In the genomic region with DNA sequence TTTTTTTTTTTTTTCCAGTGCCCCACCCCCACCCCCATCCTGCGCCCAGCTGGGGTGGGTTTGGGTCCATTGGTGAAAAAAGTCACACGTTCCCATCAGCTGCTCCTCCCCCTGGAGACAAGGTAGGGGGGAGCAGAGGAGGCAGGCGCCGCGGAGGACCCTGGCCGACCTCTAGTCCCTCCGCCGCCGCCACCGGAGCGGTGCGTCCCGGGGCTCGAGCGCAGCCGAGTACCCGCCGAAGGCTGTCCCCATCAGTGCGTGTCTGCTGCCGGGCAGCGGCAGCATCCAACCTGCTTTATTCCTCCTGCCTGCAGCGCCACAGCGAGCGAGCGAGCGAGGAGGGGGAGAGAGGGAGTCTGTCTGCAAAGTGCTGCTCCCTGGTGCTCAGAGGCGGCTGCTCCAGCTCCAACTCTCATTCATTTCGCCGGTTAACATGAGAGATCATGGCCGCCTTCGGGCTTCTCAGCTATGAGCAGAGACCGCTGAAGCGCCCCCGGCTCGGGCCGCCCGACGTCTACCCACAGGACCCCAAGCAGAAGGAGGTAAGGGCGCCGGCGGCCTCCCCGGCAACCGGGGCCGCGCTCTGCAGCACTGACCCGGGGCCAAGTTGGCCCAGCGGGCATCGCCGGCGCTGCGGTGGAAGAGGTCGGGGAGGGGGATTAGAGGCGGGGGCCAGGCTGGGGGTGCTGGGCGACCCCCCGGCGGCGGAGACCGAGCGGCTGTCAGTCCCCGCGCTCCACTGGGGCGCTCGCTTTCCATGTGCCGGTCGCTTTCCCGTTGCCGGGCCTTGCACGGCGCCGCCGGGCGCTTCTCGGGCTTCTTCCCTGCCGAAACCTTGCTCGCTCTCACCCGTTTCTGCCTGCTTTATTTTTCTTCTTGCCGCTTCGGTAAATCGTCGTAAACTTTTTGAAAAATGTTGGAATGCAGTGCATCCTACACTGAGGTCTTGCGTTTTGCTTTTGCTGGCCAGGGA, we compare ENCODE assay signal across 8 cellular contexts. TPM values are rescaled to one million over a fixed set of nuclear protein-coding genes. Genes with fewer than 3 reads are reported as not detected.
DNase-seq lines count a peak whose midpoint lies in the region; ATAC-seq, FAIRE-seq and TF ChIP-seq lines count a peak whose summit lies in the region.

No MANE protein-coding gene starts in this region.

- H3K27me3 Mint-ChIP-seq in activated naive CD8-positive, alpha-beta T cell treated with anti-CD3 and anti-CD28 coated beads, Interleukin-2, amount 10 ng/mL, durations not matched to agents 7 days and 5 days, result peaks cover 53% of the 10 kb centered on the region

- intact Hi-C loops in Right ventricle myocardium superior (cut with DNase I) (no loop called here), pancreas (cut with DNase I) (no loop called here), tibial artery (cut with DNase I; ENCODE audit: low total_unique reads) (no loop called here)

- peak overlapping the region; percentile 89 for H3K4me3 Mint-ChIP-seq in activated naive CD8-positive, alpha-beta T cell treated with anti-CD3 and anti-CD28 coated beads, Interleukin-2, amount 10 ng/mL, durations not matched to agents 7 days and 5 days

- POLR2A ChIA-PET in activated naive CD8-positive, alpha-beta T cell treated with anti-CD3 and anti-CD28 coated beads, Interleukin-2, amount 10 ng/mL, durations not matched to agents 7 days and 5 days (lab: Charles Lee), result interaction anchor here (1.4 kb wide), 1 partner anchor 323 kb away, joined by 3 read pairs; no protein-coding TSS in a partner anchor

- no peaks in the 10 kb centered on the region for H3K36me3 ChIP-seq in pancreas
- no peaks in the 10 kb centered on the region for H3K36me3 ChIP-seq in tibial artery

- H3K36me3 Mint-ChIP-seq in activated naive CD8-positive, alpha-beta T cell treated with anti-CD3 and anti-CD28 coated beads, Interleukin-2, amount 10 ng/mL, durations not matched to agents 7 days and 5 days, result no peaks in the 10 kb centered on the region

- H3K4me1 ChIP-seq in pancreas (peaks cover 0 to 4% (median 0%) of the 10 kb centered on the region in 3 donors), tibial artery (peaks cover 0 to 23% (median 16%) of the 10 kb centered on the region in 4 donors)

- peak; percentile 95 for ATAC-seq in SK-N-SH treated with all-trans-retinoic acid at 6 μM for 48 hours
- peak; percentile 81 for ATAC-seq in activated naive CD8-positive, alpha-beta T cell treated with anti-CD3 and anti-CD28 coated beads, Interleukin-2, amount 10 ng/mL, durations not matched to agents 7 days and 5 days (ENCODE audit: low read depth)
- peak; percentile 92 for ATAC-seq in Right ventricle myocardium superior (ENCODE audit: poor library complexity)
- peak; percentile 75 to 90 (median 88) for ATAC-seq in pancreas

- H3K27me3 ChIP-seq in pancreas (peaks cover 0 to 5% (median 0%) of the 10 kb centered on the region in 4 donors), tibial artery (peaks cover 0 to 8% of the 10 kb centered on the region in 2 donors)

- TF ChIP-seq CTCF in pancreas (IDR thresholded peaks at IDR 0.05) (peak in 1 of 4 donors; percentile 17), tibial artery (IDR thresholded peaks at IDR 0.05) (peak; percentile 19 to 50)

- H3K4me1 Mint-ChIP-seq in activated naive CD8-positive, alpha-beta T cell treated with anti-CD3 and anti-CD28 coated beads, Interleukin-2, amount 10 ng/mL, durations not matched to agents 7 days and 5 days, result peaks cover 11% of the 10 kb centered on the region

- no peaks in the 10 kb centered on the region for H3K9me3 Mint-ChIP-seq in activated naive CD8-positive, alpha-beta T cell treated with anti-CD3 and anti-CD28 coated beads, Interleukin-2, amount 10 ng/mL, durations not matched to agents 7 days and 5 days

- 10 to 12% methylated on average over 71 to 81 of the region's 81 CpGs for WGBS in pancreas, 2 donors

- DNase-seq in Daoy (ENCODE audit: low read depth) (peak; percentile 94), H4 (ENCODE audit: low spot score) (peak; percentile 91), M059J (ENCODE audit: low read depth) (peak; percentile 90), Right ventricle myocardium superior (peak; percentile 80), pancreas (peak; percentile 69 to 90 (median 74)), tibial artery (peak; percentile 65 to 82)
- DNase-seq in activated naive CD8-positive, alpha-beta T cell treated with anti-CD3 and anti-CD28 coated beads, Interleukin-2, amount 10 ng/mL, durations not matched to agents 7 days and 5 days, result peak; percentile 65

- peak overlapping the region; percentile 50 to 76 (median 58) for H3K4me3 ChIP-seq in pancreas
- peak overlapping the region; percentile 61 to 81 for H3K4me3 ChIP-seq in tibial artery

- H3K9me3 ChIP-seq in pancreas (no peaks in the 10 kb centered on the region), tibial artery (no peaks in the 10 kb centered on the region)

- H3K27ac ChIP-seq in pancreas, result no peak overlapping the region
- peak overlapping the region; percentile 14 to 45 for H3K27ac ChIP-seq in tibial artery

- H3K27ac Mint-ChIP-seq in activated naive CD8-positive, alpha-beta T cell treated with anti-CD3 and anti-CD28 coated beads, Interleukin-2, amount 10 ng/mL, durations not matched to agents 7 days and 5 days, result peak overlapping the region; percentile 38

- FAIRE-seq in pancreas (lab: Jason Lieb, UNC), result no peak

TF ChIP-seq in SK-N-SH treated with all-trans-retinoic acid at 6 μM for 48 hours, 23 proteins besides CTCF, POLR2A, EP300 and RAD21:
- TF ChIP-seq POU6F1 (CRISPR knock-in tag; IDR thresholded peaks at IDR 0.05; ENCODE audit: borderline replicate concordance, low read depth) (no peak), ZNF70 (CRISPR knock-in tag; IDR thresholded peaks at IDR 0.05) (no peak), TCF4 (CRISPR knock-in tag; IDR thresholded peaks at IDR 0.05; ENCODE audit: borderline replicate concordance) (no peak), SNAI2 (CRISPR knock-in tag; IDR thresholded peaks at IDR 0.05) (no peak), OSR1 (CRISPR knock-in tag; IDR thresholded peaks at IDR 0.05) (no peak), TOX (CRISPR knock-in tag; IDR thresholded peaks at IDR 0.05; ENCODE audit: borderline replicate concordance) (no peak), ZFP30 (CRISPR knock-in tag; IDR thresholded peaks at IDR 0.05) (no peak), ZC3H10 (CRISPR knock-in tag; IDR thresholded peaks at IDR 0.05) (no peak), ZFP3 (CRISPR knock-in tag; IDR thresholded peaks at IDR 0.05) (no peak), PPARA (CRISPR knock-in tag; IDR thresholded peaks at IDR 0.05; ENCODE audit: borderline replicate concordance) (no peak), RARB (CRISPR knock-in tag; IDR thresholded peaks at IDR 0.05) (no peak), ESRRG (CRISPR knock-in tag; IDR thresholded peaks at IDR 0.05) (no peak), ZNF565 (CRISPR knock-in tag; conservative IDR thresholded peaks at IDR 0.05; ENCODE audit: low read depth) (no peak), ZNF8 (CRISPR knock-in tag; IDR thresholded peaks at IDR 0.05) (no peak), ISL1 (CRISPR knock-in tag; IDR thresholded peaks at IDR 0.05) (no peak)
- TF ChIP-seq, protein P1, sequence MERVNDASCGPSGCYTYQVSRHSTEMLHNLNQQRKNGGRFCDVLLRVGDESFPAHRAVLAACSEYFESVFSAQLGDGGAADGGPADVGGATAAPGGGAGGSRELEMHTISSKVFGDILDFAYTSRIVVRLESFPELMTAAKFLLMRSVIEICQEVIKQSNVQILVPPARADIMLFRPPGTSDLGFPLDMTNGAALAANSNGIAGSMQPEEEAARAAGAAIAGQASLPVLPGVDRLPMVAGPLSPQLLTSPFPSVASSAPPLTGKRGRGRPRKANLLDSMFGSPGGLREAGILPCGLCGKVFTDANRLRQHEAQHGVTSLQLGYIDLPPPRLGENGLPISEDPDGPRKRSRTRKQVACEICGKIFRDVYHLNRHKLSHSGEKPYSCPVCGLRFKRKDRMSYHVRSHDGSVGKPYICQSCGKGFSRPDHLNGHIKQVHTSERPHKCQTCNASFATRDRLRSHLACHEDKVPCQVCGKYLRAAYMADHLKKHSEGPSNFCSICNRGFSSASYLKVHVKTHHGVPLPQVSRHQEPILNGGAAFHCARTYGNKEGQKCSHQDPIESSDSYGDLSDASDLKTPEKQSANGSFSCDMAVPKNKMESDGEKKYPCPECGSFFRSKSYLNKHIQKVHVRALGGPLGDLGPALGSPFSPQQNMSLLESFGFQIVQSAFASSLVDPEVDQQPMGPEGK (CRISPR knock-in tag; IDR thresholded peaks at IDR 0.05; ENCODE audit: borderline replicate concordance), result no peak
- TF ChIP-seq, protein P2, sequence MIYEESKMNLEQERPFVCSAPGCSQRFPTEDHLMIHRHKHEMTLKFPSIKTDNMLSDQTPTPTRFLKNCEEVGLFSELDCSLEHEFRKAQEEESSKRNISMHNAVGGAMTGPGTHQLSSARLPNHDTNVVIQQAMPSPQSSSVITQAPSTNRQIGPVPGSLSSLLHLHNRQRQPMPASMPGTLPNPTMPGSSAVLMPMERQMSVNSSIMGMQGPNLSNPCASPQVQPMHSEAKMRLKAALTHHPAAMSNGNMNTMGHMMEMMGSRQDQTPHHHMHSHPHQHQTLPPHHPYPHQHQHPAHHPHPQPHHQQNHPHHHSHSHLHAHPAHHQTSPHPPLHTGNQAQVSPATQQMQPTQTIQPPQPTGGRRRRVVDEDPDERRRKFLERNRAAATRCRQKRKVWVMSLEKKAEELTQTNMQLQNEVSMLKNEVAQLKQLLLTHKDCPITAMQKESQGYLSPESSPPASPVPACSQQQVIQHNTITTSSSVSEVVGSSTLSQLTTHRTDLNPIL (CRISPR knock-in tag; IDR thresholded peaks at IDR 0.05; ENCODE audit: low read depth), result no peak

RNA-seq across cellular contexts. Expression of gene MED12L, which starts 1.3 kb away (rescaled TPM):
- total RNA-seq in Daoy (2014; rRNA removed; shearing (Covaris generic)), result 1.8 and 2.7 TPM in 2 replicates
- 1.1 and 1.4 TPM in 2 replicates for total RNA-seq in H4 (2014; rRNA removed; shearing (Covaris generic))
- total RNA-seq in M059J (2014; rRNA removed; shearing (Covaris generic)), result 0.15 and 0.84 TPM in 2 replicates
- under 1 TPM; 0.36 to 0.68 TPM for total RNA-seq in activated naive CD8-positive, alpha-beta T cell treated with anti-CD3 and anti-CD28 coated beads, Interleukin-2, amount 10 ng/mL, durations not matched to agents 7 days and 5 days
- total RNA-seq in Right ventricle myocardium superior (0.67 TPM), pancreas (under 1 TPM; 0.28 to 0.88 (median 0.60) TPM)
- under 1 TPM; 0.08 to 0.16 TPM for polyA plus RNA-seq in pancreas

Comparison
In these comparisons a context has a peak if more than half of its experiments do, and no peak if none do; other contexts are left out.
1. H3K27ac ChIP-seq: peak in tibial artery (2 of 2); none in pancreas (0 of 4).
2. Peak in every context shown above with its lines, with median percentiles within 50 percentile points of each other: DNase-seq and ATAC-seq.